In genomic region chr16:67183284-67183626, GRCh38 we compare ENCODE assay signal across 1 cellular context.
TF ChIP-seq lines count a peak whose summit lies in the region.

No MANE protein-coding gene starts in this region.

TF ChIP-seq in HepG2, 621 proteins besides CTCF, POLR2A, EP300 and RAD21 (continued from another document and continues in another):
- TF ChIP-seq LBX2 (CRISPR knock-in tag; IDR thresholded peaks at IDR 0.05; ENCODE audit: borderline replicate concordance) (no peak), ZNF430 (CRISPR knock-in tag; IDR thresholded peaks at IDR 0.05) (peak; percentile 22; the same call in 1 of the 2 replicates), PHF8 (CRISPR knock-in tag; IDR thresholded peaks at IDR 0.05) (peak; percentile 33), ZHX1 (CRISPR knock-in tag; IDR thresholded peaks at IDR 0.05; ENCODE audit: low read depth) (no peak), STAT6 (CRISPR knock-in tag; IDR thresholded peaks at IDR 0.05; ENCODE audit: borderline replicate concordance) (0 out of 2 replicates have a peak, but pooled peaks have one; percentile 15), STAG1 (CRISPR knock-in tag; IDR thresholded peaks at IDR 0.05) (no peak), EED (CRISPR knock-in tag; IDR thresholded peaks at IDR 0.05) (peak; percentile 29; the same call in 1 of the 2 replicates), HDAC6 (IDR thresholded peaks at IDR 0.05; ENCODE audit: low read depth, low read length) (no peak), HNF4G (IDR thresholded peaks at IDR 0.05; ENCODE audit: borderline replicate concordance, low read depth, low read length) (no peak), HNF4G (CRISPR knock-in tag; IDR thresholded peaks at IDR 0.05; ENCODE audit: borderline replicate concordance, low read depth) (0 out of 2 replicates have a peak, but pooled peaks have one; percentile 14), TEF (CRISPR knock-in tag; IDR thresholded peaks at IDR 0.05) (no peak), ZFP82 (CRISPR knock-in tag; IDR thresholded peaks at IDR 0.05; ENCODE audit: borderline replicate concordance) (peak; percentile 63; the same call in 1 of the 2 replicates), ZNF230 (CRISPR knock-in tag; IDR thresholded peaks at IDR 0.05) (no peak), TEAD3 (CRISPR knock-in tag; optimal IDR thresholded peaks at IDR 0.05; ENCODE audit: borderline replicate concordance) (peak; percentile 3), RAD51 (IDR thresholded peaks at IDR 0.05; ENCODE audit: borderline replicate concordance) (no peak), ZNF747 (CRISPR knock-in tag; IDR thresholded peaks at IDR 0.05; ENCODE audit: borderline replicate concordance) (no peak), ERF (CRISPR knock-in tag; IDR thresholded peaks at IDR 0.05) (no peak), RERE (CRISPR knock-in tag; IDR thresholded peaks at IDR 0.05; ENCODE audit: low read depth) (no peak), AKAP8 (CRISPR knock-in tag; IDR thresholded peaks at IDR 0.05) (no peak), NPAS2 (CRISPR knock-in tag; IDR thresholded peaks at IDR 0.05; ENCODE audit: borderline replicate concordance) (no peak), MED1 (CRISPR knock-in tag; IDR thresholded peaks at IDR 0.05) (no peak), PHB2 (IDR thresholded peaks at IDR 0.05; ENCODE audit: partially characterized antibody) (no peak), IRF2 (CRISPR knock-in tag; IDR thresholded peaks at IDR 0.05) (0 out of 2 replicates have a peak, but pooled peaks have one; percentile 7), ETV5 (CRISPR knock-in tag; IDR thresholded peaks at IDR 0.05; ENCODE audit: borderline replicate concordance) (no peak), E2F2 (CRISPR knock-in tag; IDR thresholded peaks at IDR 0.05; ENCODE audit: borderline replicate concordance) (no peak), LRRFIP1 (CRISPR knock-in tag; conservative IDR thresholded peaks at IDR 0.05) (no peak), CBX5 (CRISPR knock-in tag; IDR thresholded peaks at IDR 0.05; ENCODE audit: borderline replicate concordance) (0 out of 2 replicates have a peak, but pooled peaks have one; percentile 12), TIGD3 (CRISPR knock-in tag; IDR thresholded peaks at IDR 0.05; ENCODE audit: borderline replicate concordance) (no peak), THAP8 (CRISPR knock-in tag; IDR thresholded peaks at IDR 0.05; ENCODE audit: borderline replicate concordance) (no peak), SNAPC2 (CRISPR knock-in tag; IDR thresholded peaks at IDR 0.05) (peak; percentile 74; the same call in 1 of the 2 replicates), ATF6 (CRISPR knock-in tag; conservative IDR thresholded peaks at IDR 0.05) (no peak), SMAD1 (CRISPR knock-in tag; IDR thresholded peaks at IDR 0.05; ENCODE audit: borderline replicate concordance, low read depth) (no peak), ELF4 (CRISPR knock-in tag; IDR thresholded peaks at IDR 0.05; ENCODE audit: borderline replicate concordance) (no peak), ZNF713 (CRISPR knock-in tag; IDR thresholded peaks at IDR 0.05) (peak; percentile 65; the same call in 1 of the 2 replicates), ZNF501 (CRISPR knock-in tag; IDR thresholded peaks at IDR 0.05) (peak; percentile 90; the same call in 1 of the 2 replicates), DDIT3 (CRISPR knock-in tag; IDR thresholded peaks at IDR 0.05) (no peak), HNRNPH1 (optimal IDR thresholded peaks at IDR 0.05; ENCODE audit: low read depth, low read length) (no peak), IKZF4 (CRISPR knock-in tag; IDR thresholded peaks at IDR 0.05; ENCODE audit: borderline replicate concordance, low read depth, not compliant biosample characterization) (no peak), ZBTB20 (CRISPR knock-in tag; IDR thresholded peaks at IDR 0.05; ENCODE audit: borderline replicate concordance, low read depth) (peak; percentile 16; the same call in 1 of the 2 replicates)
